ENCODE assay signal across 12 cellular contexts in the genomic region with DNA sequence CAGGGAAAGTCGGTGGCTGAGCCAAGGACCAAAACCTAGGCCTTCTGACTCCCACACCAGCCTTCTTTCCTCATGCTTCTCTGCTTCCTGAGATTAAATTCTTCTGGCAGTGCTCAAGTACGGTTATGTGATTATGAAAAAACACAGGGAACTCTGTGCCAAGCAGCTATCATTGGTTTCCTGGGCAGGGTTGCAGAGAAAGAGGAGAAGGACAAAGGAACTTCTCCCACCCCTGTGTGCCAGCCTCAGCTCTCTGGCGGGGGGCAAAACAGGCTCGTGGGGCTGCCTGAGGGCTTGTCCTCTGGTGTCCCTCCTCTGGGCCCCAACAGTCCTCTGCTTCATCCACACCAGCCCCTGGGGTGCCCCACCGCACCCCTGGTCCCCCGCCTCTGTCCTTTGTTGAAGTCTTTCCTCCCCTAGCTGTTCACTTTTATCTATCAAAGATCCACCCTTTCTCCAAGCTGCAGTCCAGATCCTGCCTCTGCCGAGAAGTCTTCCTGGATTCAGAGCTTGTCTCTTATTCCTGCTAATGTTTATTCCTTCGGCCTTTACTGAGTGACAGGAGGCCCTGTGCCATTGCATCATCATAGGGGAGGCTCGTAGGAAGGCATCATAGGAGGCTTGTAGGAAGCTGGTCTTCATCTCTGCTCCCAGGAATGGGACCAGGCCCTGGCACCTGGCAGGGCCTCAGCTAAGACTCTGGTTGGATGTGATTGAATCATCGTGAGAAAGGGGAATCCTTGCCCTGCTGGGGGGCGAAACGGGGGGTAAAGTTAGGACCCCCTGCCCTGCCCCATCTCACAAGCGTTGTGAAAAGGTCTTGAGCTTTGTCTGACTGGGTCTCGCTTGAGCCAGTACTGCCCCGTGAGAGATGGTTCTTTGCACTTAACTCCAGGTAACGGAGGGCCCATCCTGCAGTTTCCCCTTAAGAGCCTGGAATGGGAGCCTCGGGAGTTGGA. TPM values are rescaled to one million over a fixed set of nuclear protein-coding genes. Genes with fewer than 3 reads are reported as not detected.
A peak's percentile ranks its signal among the peaks of the same experiment; 100 is the strongest.
DNase-seq lines count a peak whose midpoint lies in the region; ATAC-seq, FAIRE-seq and TF ChIP-seq lines count a peak whose summit lies in the region.
"Had no signal": no experiment of that assay in that cellular context is flagged by ENCODE, and none has a peak within 500 bp of the region (broad histone marks: within the 10 kb centered on the region; RNA-seq: fewer than 3 reads in every experiment).

No MANE protein-coding gene starts in this region.

- 83% methylated on average over 17 of the region's 17 CpGs for WGBS in A549 (ENCODE audit: missing lambda C conversion rate)

- no peak overlapping the region for H3K9ac ChIP-seq in fibroblast of lung (ENCODE audit: insufficient read depth, low read length)

- H3K27me3 ChIP-seq in fibroblast of lung (ENCODE audit: control insufficient read depth, insufficient read depth, low read length): no peaks in the 10 kb centered on the region
- H3K27me3 ChIP-seq: BE2C had no signal

- no peak for ATAC-seq in A549
- ATAC-seq in SK-N-SH treated with all-trans-retinoic acid at 6 μM for 48 hours: peak; percentile 86

- peaks cover 9% of the 10 kb centered on the region for H3K4me1 Mint-ChIP-seq in neural crest cell

- no peak for TF ChIP-seq RAD21 in A549 (conservative IDR thresholded peaks at IDR 0.05 in 1 of 2, IDR thresholded peaks at IDR 0.05 in 1 of 2)

- no peaks in the 10 kb centered on the region for H3K36me3 ChIP-seq in fibroblast of lung (ENCODE audit: control insufficient read depth, insufficient read depth, low read length)
- H3K36me3 ChIP-seq: BE2C had no signal

- H2AFZ ChIP-seq in fibroblast of lung (ENCODE audit: low read length): no peak overlapping the region

- no peak overlapping the region for H3K4me3 ChIP-seq in A549
- no peak overlapping the region for H3K4me3 ChIP-seq in fibroblast of lung (replicated peaks in 1 of 4; ENCODE audit: control extremely low read depth in 1 of 4, insufficient read depth in 1 of 4, low read depth in 3 of 4, low read length in 4 of 4)

- H3K4me2 ChIP-seq in A549: peak overlapping the region; percentile 5; the same call in 2 of the 3 replicates
- H3K4me2 ChIP-seq in fibroblast of lung (ENCODE audit: extremely low read depth, insufficient read depth, low read length): no peak overlapping the region

- TF ChIP-seq EP300 in A549 (IDR thresholded peaks at IDR 0.05): no peak

- CTCF ChIA-PET in A549 (lab: Yijun Ruan, JAX): interaction anchor here (0.9 to 12.9 kb wide), 8 partner anchors 9 to 182 kb away, joined by 3 to 92 read pairs (median 5); no protein-coding TSS in a partner anchor

- peak overlapping the region; percentile 65 for H3K27ac Mint-ChIP-seq in neural crest cell (ENCODE audit: unreplicated experiment)

- no peak for TF ChIP-seq POLR2A in A549 (IDR thresholded peaks at IDR 0.05; ENCODE audit: low read length)

- no peaks in the 10 kb centered on the region for H3K36me3 Mint-ChIP-seq in neural crest cell (ENCODE audit: low read depth)

- H3K9me3 Mint-ChIP-seq in neural crest cell: no peaks in the 10 kb centered on the region

- DNase-seq in A549 (ENCODE audit: low read depth in 1 of 2, low spot score in 1 of 2): no peak
- DNase-seq in fibroblast of lung (ENCODE audit: low read depth in 2 of 2): peak; percentile 46 to 68
- no peak for DNase-seq in neural crest cell (ENCODE audit: low read depth, low spot score)
- no peak for DNase-seq in AML-193 (lab: John Stamatoyannopoulos, UW)
- DNase-seq in NCI-H748 (lab: John Stamatoyannopoulos, UW; ENCODE audit: unreplicated experiment): no peak
- DNase-seq in NCI-H510A treated with DMSO at 0.1 percent for 48 hours (lab: John Stamatoyannopoulos, UW): no peak
- DNase-seq in NCI-H1417 (lab: John Stamatoyannopoulos, UW): no peak
- DNase-seq: activated T-cell treated with anti-CD3 and anti-CD28 coated beads for 4 hours, BE2C, NCI-H2227 treated with DMSO at 0.1 percent for 48 hours had no signal

- POLR2A ChIA-PET in A549 (lab: Yijun Ruan, JAX): interaction anchor here (1.5 to 2.3 kb wide), 3 partner anchors 11 to 16 kb away, joined by 4 to 13 read pairs (median 5); a partner anchor contains a TSS

- H3K9me3 ChIP-seq in A549 (no peaks in the 10 kb centered on the region), fibroblast of lung (ENCODE audit: control insufficient read depth, insufficient read depth, low read depth, low read length) (no peaks in the 10 kb centered on the region)
- H3K9me3 ChIP-seq: BE2C had no signal

- H3K4me3 Mint-ChIP-seq in neural crest cell: no peak overlapping the region

- no peaks in the 10 kb centered on the region for H3K79me2 ChIP-seq in fibroblast of lung (ENCODE audit: control insufficient read depth, insufficient read depth, low read length)

- H3K27ac ChIP-seq in A549 (peak overlapping the region; percentile 97 to 99), fibroblast of lung (ENCODE audit: insufficient read depth, low read length) (no peak overlapping the region)

- no peaks in the 10 kb centered on the region for H3K27me3 Mint-ChIP-seq in neural crest cell (ENCODE audit: low read depth)

- TF ChIP-seq CTCF in A549 (IDR thresholded peaks at IDR 0.05): no peak
- TF ChIP-seq CTCF in fibroblast of lung (conservative IDR thresholded peaks at IDR 0.05 in 1 of 2, IDR thresholded peaks at IDR 0.05 in 1 of 2; ENCODE audit: low read depth in 1 of 2, low read length in 2 of 2): no peak
- TF ChIP-seq CTCF in neural crest cell (conservative IDR thresholded peaks at IDR 0.05): no peak

- H4K20me1 ChIP-seq in fibroblast of lung (ENCODE audit: control insufficient read depth, extremely low read depth, insufficient read depth, low read length): no peaks in the 10 kb centered on the region

- peaks cover 57% of the 10 kb centered on the region for H3K4me1 ChIP-seq in A549
- H3K4me1 ChIP-seq in fibroblast of lung (ENCODE audit: control insufficient read depth, extremely low read depth, insufficient read depth, low read length): no peaks in the 10 kb centered on the region
- H3K4me1 ChIP-seq: BE2C had no signal

- no peak for FAIRE-seq in A549 (lab: Jason Lieb, UNC)
- FAIRE-seq: colon had no signal

TF ChIP-seq in A549, 52 proteins besides CTCF, POLR2A, EP300 and RAD21:
- TF ChIP-seq FOXS1 (CRISPR knock-in tag; IDR thresholded peaks at IDR 0.05) (no peak), ZFP36 (IDR thresholded peaks at IDR 0.05; ENCODE audit: borderline replicate concordance, partially characterized antibody) (peak; percentile 33), PHF8 (IDR thresholded peaks at IDR 0.05; ENCODE audit: borderline replicate concordance, low read depth) (no peak), SREBF2 (IDR thresholded peaks at IDR 0.05) (no peak), CEBPB (IDR thresholded peaks at IDR 0.05) (peak in 1 of 2 experiments; percentile 22; a peak in 1 of 4 replicates), SMC3 (IDR thresholded peaks at IDR 0.05) (no peak)

TF ChIP-seq in SK-N-SH treated with all-trans-retinoic acid at 6 μM for 48 hours, 23 proteins besides CTCF, POLR2A, EP300 and RAD21:
- TF ChIP-seq ZNF8 (CRISPR knock-in tag; IDR thresholded peaks at IDR 0.05) (no peak), ZNF70 (CRISPR knock-in tag; IDR thresholded peaks at IDR 0.05) (no peak), ESRRG (CRISPR knock-in tag; IDR thresholded peaks at IDR 0.05) (no peak), RARB (CRISPR knock-in tag; IDR thresholded peaks at IDR 0.05) (no peak), ZFP30 (CRISPR knock-in tag; IDR thresholded peaks at IDR 0.05) (no peak), SNAI2 (CRISPR knock-in tag; IDR thresholded peaks at IDR 0.05) (0 out of 2 replicates have a peak, but pooled peaks have one; percentile 31)
- TF ChIP-seq, protein P1, sequence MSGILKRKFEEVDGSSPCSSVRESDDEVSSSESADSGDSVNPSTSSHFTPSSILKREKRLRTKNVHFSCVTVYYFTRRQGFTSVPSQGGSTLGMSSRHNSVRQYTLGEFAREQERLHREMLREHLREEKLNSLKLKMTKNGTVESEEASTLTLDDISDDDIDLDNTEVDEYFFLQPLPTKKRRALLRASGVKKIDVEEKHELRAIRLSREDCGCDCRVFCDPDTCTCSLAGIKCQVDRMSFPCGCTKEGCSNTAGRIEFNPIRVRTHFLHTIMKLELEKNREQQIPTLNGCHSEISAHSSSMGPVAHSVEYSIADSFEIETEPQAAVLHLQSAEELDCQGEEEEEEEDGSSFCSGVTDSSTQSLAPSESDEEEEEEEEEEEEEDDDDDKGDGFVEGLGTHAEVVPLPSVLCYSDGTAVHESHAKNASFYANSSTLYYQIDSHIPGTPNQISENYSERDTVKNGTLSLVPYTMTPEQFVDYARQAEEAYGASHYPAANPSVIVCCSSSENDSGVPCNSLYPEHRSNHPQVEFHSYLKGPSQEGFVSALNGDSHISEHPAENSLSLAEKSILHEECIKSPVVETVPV (CRISPR knock-in tag; IDR thresholded peaks at IDR 0.05): no peak

RNA-seq across cellular contexts. Expression of a gene that starts 11.5 kb away (rescaled TPM):
- polyA plus RNA-seq in A549 (2011; rRNA removed): 2,791 and 4,959 TPM in 2 replicates
- polyA plus RNA-seq in A549 (2012; cell fraction: cytosol; rRNA removed): 6,916 and 9,060 TPM in 2 replicates
- polyA plus RNA-seq in A549 (2012; cell fraction: nucleus; rRNA removed): 2,875 and 3,583 TPM in 2 replicates
- polyA plus RNA-seq in A549 (2017; fragmentation: RNase III; extraction: RNeasy Plus Mini Kit Qiagen cat#74134 plus additional on column Dnase treatment): 12,354 to 13,747 TPM (median 12,799 TPM) in 3 replicates
- 2,337 and 2,680 TPM in 2 replicates for polyA minus RNA-seq in A549 (2011; rRNA and poly(A)+ RNA removed)
- 2,097 and 2,219 TPM in 2 replicates for total RNA-seq in fibroblast of lung
- 2,789 and 3,749 TPM in 2 replicates for polyA plus RNA-seq in fibroblast of lung
- 6,217 and 7,699 TPM in 2 replicates for polyA plus RNA-seq in fibroblast of lung (2012)
- polyA minus RNA-seq in fibroblast of lung (ENCODE audit: low replicate concordance): 2,081 and 2,338 TPM in 2 replicates
- total RNA-seq in neural crest cell: 1,207 and 1,209 TPM in 2 replicates

RNA-seq across cellular contexts. Expression of a gene that starts 28.8 kb away (rescaled TPM):
- polyA plus RNA-seq in A549 (2011; rRNA removed): 1.2 and 1.5 TPM in 2 replicates
- 0.23 and 0.29 TPM in 2 replicates for polyA plus RNA-seq in A549 (2012; cell fraction: cytosol; rRNA removed)
- 0.22 and 0.32 TPM in 2 replicates for polyA plus RNA-seq in A549 (2012; cell fraction: nucleus; rRNA removed)
- polyA plus RNA-seq in A549 (2017; fragmentation: RNase III; extraction: RNeasy Plus Mini Kit Qiagen cat#74134 plus additional on column Dnase treatment): 0.98 to 2.1 TPM (median 1.9 TPM) in 3 replicates
- 2.0 and 2.2 TPM in 2 replicates for polyA minus RNA-seq in A549 (2011; rRNA and poly(A)+ RNA removed)
- total RNA-seq in fibroblast of lung: 7.7 and 15.2 TPM in 2 replicates
- 1.5 and 2.5 TPM in 2 replicates for polyA plus RNA-seq in fibroblast of lung
- polyA plus RNA-seq in fibroblast of lung (2012): 2.7 and 3.0 TPM in 2 replicates
- 1.9 and 2.9 TPM in 2 replicates for polyA minus RNA-seq in fibroblast of lung (ENCODE audit: low replicate concordance)
- total RNA-seq in neural crest cell: 0.52 and 0.96 TPM in 2 replicates

Comparison
In these comparisons a context has a peak if more than half of its experiments do, and no peak if none do; other contexts are left out.
1. DNase-seq: peak in fibroblast of lung (2 of 2); none in A549 (0 of 2), neural crest cell (single experiment), AML-193 (0 of 2), NCI-H748 (single experiment), NCI-H510A treated with DMSO at 0.1 percent for 48 hours (single experiment) and NCI-H1417 (0 of 3).